In the genomic region with DNA sequence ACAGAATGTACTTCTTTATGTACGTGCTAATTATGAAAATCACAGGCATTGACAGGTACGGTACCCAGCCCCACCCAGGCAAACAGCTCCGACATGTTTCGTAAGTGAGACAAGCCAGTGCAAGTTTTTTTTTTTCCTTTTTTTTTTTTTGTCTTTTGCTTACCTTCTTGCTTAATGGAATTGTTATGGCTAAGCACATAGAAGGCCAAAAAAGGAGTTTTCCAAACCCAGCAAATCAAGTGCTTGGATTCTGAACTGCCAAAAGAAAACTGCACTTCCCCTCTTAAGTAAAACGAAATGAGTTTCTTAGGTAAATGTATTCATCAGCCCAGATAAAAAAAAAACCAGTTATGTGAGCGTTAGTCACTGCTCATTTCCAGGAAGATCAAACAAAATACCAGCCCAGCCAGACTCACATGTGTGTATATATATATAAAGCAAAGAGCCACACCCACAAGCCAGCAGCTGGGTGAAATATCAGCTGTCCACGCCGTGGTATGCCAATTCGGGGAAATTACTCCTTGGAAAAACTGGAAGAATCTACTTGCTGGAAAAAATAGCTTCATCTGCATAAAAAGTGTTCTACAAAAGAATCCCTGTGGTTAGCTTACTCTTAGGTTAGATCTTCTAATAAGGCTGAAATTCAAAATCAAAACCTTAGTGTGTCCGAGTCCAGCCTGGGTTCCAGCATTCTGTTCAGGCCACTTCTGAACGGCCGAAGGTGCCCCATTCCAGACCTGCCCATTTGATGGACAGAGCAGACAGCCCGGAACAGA, we compare ENCODE assay signal across 8 cellular contexts. TPM values are rescaled to one million over a fixed set of nuclear protein-coding genes. Genes with fewer than 3 reads are reported as not detected.
DNase-seq lines count a peak whose midpoint lies in the region; TF ChIP-seq lines count a peak whose summit lies in the region.

No MANE protein-coding gene starts in this region.

- H3K36me3 Mint-ChIP-seq in osteocyte (ENCODE audit: unreplicated experiment) = peaks cover 64% of the 10 kb centered on the region

- intact Hi-C loops in esophagus muscularis mucosa (cut with DNase I) = loop anchor here (5.0 to 10.0 kb wide), 3 partner anchors 152 to 530 kb away; no protein-coding TSS in a partner anchor

- TF ChIP-seq EP300 in esophagus muscularis mucosa (IDR thresholded peaks at IDR 0.05) = peak; percentile 81

- H3K9me3 ChIP-seq in esophagus muscularis mucosa = no peaks in the 10 kb centered on the region

- no peak for TF ChIP-seq CTCF in esophagus muscularis mucosa (IDR thresholded peaks at IDR 0.05)
- no peak for TF ChIP-seq CTCF in osteocyte (IDR thresholded peaks at IDR 0.05)

- peak; percentile 50 to 63 for DNase-seq in stimulated activated CD4-positive, alpha-beta T cell treated with anti-CD3 and anti-CD28 coated beads, Interleukin-2, amount 100 ng/mL, for 24 hours
- no peak for DNase-seq in stimulated activated CD4-positive, alpha-beta T cell treated with anti-CD3 and anti-CD28 coated beads, Interleukin-4, amount 100 ng/mL, for 1 hour
- peak; percentile 39 for DNase-seq in activated CD8-positive, alpha-beta memory T cell treated with anti-CD3 and anti-CD28 coated beads, Interleukin-2, amount 50 U/mL, for 4 hours
- DNase-seq in esophagus muscularis mucosa (ENCODE audit: extremely low spot score) = no peak
- peak; percentile 84 for DNase-seq in osteocyte (ENCODE audit: extremely low spot score, unreplicated experiment)
- no peak for DNase-seq in NCI-H2107 treated with DMSO at 0.1 percent for 48 hours (lab: John Stamatoyannopoulos, UW; ENCODE audit: unreplicated experiment)
- no peak for DNase-seq in NCI-H510A treated with DMSO at 0.1 percent for 48 hours (lab: John Stamatoyannopoulos, UW)
- no peak for DNase-seq in HPDE6-E6E7 (ENCODE audit: extremely low spot score)

- H3K27me3 Mint-ChIP-seq in osteocyte (ENCODE audit: unreplicated experiment) = no peaks in the 10 kb centered on the region

- no peaks in the 10 kb centered on the region for H3K27me3 ChIP-seq in esophagus muscularis mucosa

- peak overlapping the region; percentile 9 to 79 (median 45) for H3K4me3 ChIP-seq in esophagus muscularis mucosa

- peaks cover 66 to 77% (median 73%) of the 10 kb centered on the region in 4 donors for H3K4me1 ChIP-seq in esophagus muscularis mucosa

- no peaks in the 10 kb centered on the region for H3K9me3 Mint-ChIP-seq in osteocyte (ENCODE audit: unreplicated experiment)

- TF ChIP-seq POLR2A in esophagus muscularis mucosa (IDR thresholded peaks at IDR 0.05; ENCODE audit: low read depth) = no peak

- H3K27ac Mint-ChIP-seq in osteocyte (ENCODE audit: unreplicated experiment) = peak overlapping the region; percentile 93

- peaks cover 50 to 79% (median 59%) of the 10 kb centered on the region in 4 donors for H3K36me3 ChIP-seq in esophagus muscularis mucosa

- 21% methylated on average over 13 of the region's 13 CpGs for WGBS in esophagus muscularis mucosa

- peaks cover 69% of the 10 kb centered on the region for H3K4me1 Mint-ChIP-seq in osteocyte (ENCODE audit: unreplicated experiment)

- peak overlapping the region; percentile 97 to 100 (median 99) for H3K27ac ChIP-seq in esophagus muscularis mucosa (replicated peaks in 1 of 4)

- H3K4me3 Mint-ChIP-seq in osteocyte (ENCODE audit: unreplicated experiment) = peak overlapping the region; percentile 41

RNA-seq across cellular contexts. Expression of a gene that starts 8.0 kb away (rescaled TPM):
- total RNA-seq in esophagus muscularis mucosa (100 to 1,000 TPM; 114 to 145 (median 123) TPM), osteocyte (263 and 341 TPM in 2 replicates)

Comparison
In these comparisons a context has a peak if more than half of its experiments do, and no peak if none do; other contexts are left out.
1. DNase-seq: peak in stimulated activated CD4-positive, alpha-beta T cell treated with anti-CD3 and anti-CD28 coated beads, Interleukin-2, amount 100 ng/mL, for 24 hours (2 of 2), activated CD8-positive, alpha-beta memory T cell treated with anti-CD3 and anti-CD28 coated beads, Interleukin-2, amount 50 U/mL, for 4 hours (single experiment) and osteocyte (single experiment); none in stimulated activated CD4-positive, alpha-beta T cell treated with anti-CD3 and anti-CD28 coated beads, Interleukin-4, amount 100 ng/mL, for 1 hour (single experiment), esophagus muscularis mucosa (single experiment), NCI-H2107 treated with DMSO at 0.1 percent for 48 hours (single experiment), NCI-H510A treated with DMSO at 0.1 percent for 48 hours (single experiment) and HPDE6-E6E7 (single experiment).